8 cellular contexts compared by ENCODE assay signal in genomic region chr10:102132193-102132562, GRCh38. TPM values are rescaled to one million over a fixed set of nuclear protein-coding genes. Genes with fewer than 3 reads are reported as not detected.
DNase-seq lines count a peak whose midpoint lies in the region; ATAC-seq, FAIRE-seq and TF ChIP-seq lines count a peak whose summit lies in the region.

No MANE protein-coding gene starts in this region.

- no peaks in the 10 kb centered on the region for H3K36me3 ChIP-seq in adipocyte (ENCODE audit: control insufficient read depth, insufficient read depth, low read length, severe bottlenecking)

- H3K9me3 ChIP-seq in adipocyte (ENCODE audit: control insufficient read depth, low read length): no peaks in the 10 kb centered on the region

- FAIRE-seq in D721Med (lab: Jason Lieb, UNC): no peak

- peaks cover 29% of the 10 kb centered on the region for H3K36me3 Mint-ChIP-seq in activated CD4-positive, alpha-beta T cell treated with anti-CD3 and anti-CD28 coated beads, Interleukin-2, amount 10 ng/mL, durations not matched to agents 24 days and 14 days (ENCODE audit: low read depth)

- H3K4me1 ChIP-seq in adipocyte (ENCODE audit: control insufficient read depth, insufficient read depth, low read length): peaks cover 22% of the 10 kb centered on the region

- H3K4me3 Mint-ChIP-seq in activated CD4-positive, alpha-beta T cell treated with anti-CD3 and anti-CD28 coated beads, Interleukin-2, amount 10 ng/mL, durations not matched to agents 24 days and 14 days: peak overlapping the region; percentile 97

- peak overlapping the region; percentile 100 for H3K27ac Mint-ChIP-seq in activated CD4-positive, alpha-beta T cell treated with anti-CD3 and anti-CD28 coated beads, Interleukin-2, amount 10 ng/mL, durations not matched to agents 24 days and 14 days

- H3K27me3 ChIP-seq in adipocyte (replicated peaks; ENCODE audit: control insufficient read depth, insufficient read depth, low read length): no peaks in the 10 kb centered on the region

- peak overlapping the region; percentile 90 for H3K4me3 ChIP-seq in adipocyte (ENCODE audit: low read length)

- peaks cover 30% of the 10 kb centered on the region for H3K4me1 Mint-ChIP-seq in activated CD4-positive, alpha-beta T cell treated with anti-CD3 and anti-CD28 coated beads, Interleukin-2, amount 10 ng/mL, durations not matched to agents 24 days and 14 days

- H3K27me3 Mint-ChIP-seq in activated CD4-positive, alpha-beta T cell treated with anti-CD3 and anti-CD28 coated beads, Interleukin-2, amount 10 ng/mL, durations not matched to agents 24 days and 14 days: no peaks in the 10 kb centered on the region

- H3K27ac ChIP-seq in substantia nigra (ENCODE audit: low read depth, low read length, poor library complexity, severe bottlenecking): peak overlapping the region; percentile 21

- peak overlapping the region; percentile 98 for H3K9ac ChIP-seq in adipocyte (ENCODE audit: low read length)

- ATAC-seq in left lobe of liver (peak; percentile 1), HG03460 (IDR thresholded peaks at IDR 0.05; ENCODE audit: unreplicated experiment) (no peak), HG03039 (IDR thresholded peaks at IDR 0.05; ENCODE audit: unreplicated experiment) (no peak)

- TF ChIP-seq CTCF in D721Med (IDR thresholded peaks at IDR 0.05; ENCODE audit: insufficient read depth, missing control alignments): no peak

- no peak for DNase-seq in activated CD4-positive, alpha-beta T cell treated with anti-CD3 and anti-CD28 coated beads, Interleukin-2, amount 10 ng/mL, durations not matched to agents 24 days and 14 days
- no peak for DNase-seq in activated CD4-positive, alpha-beta T cell treated with anti-CD3 and anti-CD28 coated beads, Interleukin-2, amount 50 U/mL, for 48 hours
- DNase-seq in adipocyte (ENCODE audit: low read depth) (no peak), left lobe of liver (ENCODE audit: low spot score) (no peak), substantia nigra (lab: John Stamatoyannopoulos, UW) (no peak), D721Med (ENCODE audit: insufficient read length, low spot score) (no peak)

- intact Hi-C loops in activated CD4-positive, alpha-beta T cell treated with anti-CD3 and anti-CD28 coated beads, Interleukin-2, amount 10 ng/mL, durations not matched to agents 24 days and 14 days (cut with micrococcal nuclease): loop anchor here (1.0 to 5.0 kb wide), 9 partner anchors 13 to 370 kb away; partner anchors contain the start of genes ACTR1A, ARMH3, GBF1 and HPS6

- no peaks in the 10 kb centered on the region for H3K9me3 Mint-ChIP-seq in activated CD4-positive, alpha-beta T cell treated with anti-CD3 and anti-CD28 coated beads, Interleukin-2, amount 10 ng/mL, durations not matched to agents 24 days and 14 days

RNA-seq across cellular contexts. Expression of gene PPRC1, which starts 0.7 kb away (rescaled TPM):
- total RNA-seq in activated CD4-positive, alpha-beta T cell treated with anti-CD3 and anti-CD28 coated beads, Interleukin-2, amount 10 ng/mL, durations not matched to agents 24 days and 14 days: 111 and 113 TPM in 2 replicates
- 6.9 TPM for total RNA-seq in left lobe of liver

RNA-seq across cellular contexts. Expression of gene LDB1, which starts 12.0 kb away (rescaled TPM):
- total RNA-seq in activated CD4-positive, alpha-beta T cell treated with anti-CD3 and anti-CD28 coated beads, Interleukin-2, amount 10 ng/mL, durations not matched to agents 24 days and 14 days: 76.4 and 78.2 TPM in 2 replicates
- 15.8 TPM for total RNA-seq in left lobe of liver

RNA-seq across cellular contexts. Expression of gene NOLC1, which starts 20.0 kb away (rescaled TPM):
- 268 and 281 TPM in 2 replicates for total RNA-seq in activated CD4-positive, alpha-beta T cell treated with anti-CD3 and anti-CD28 coated beads, Interleukin-2, amount 10 ng/mL, durations not matched to agents 24 days and 14 days
- total RNA-seq in left lobe of liver: 19.3 TPM

Comparison
In these comparisons a context has a peak if more than half of its experiments do, and no peak if none do; other contexts are left out.
1. RNA of gene PPRC1, which starts 0.7 kb away (total RNA-seq): 111 to 113 TPM in activated CD4-positive, alpha-beta T cell treated with anti-CD3 and anti-CD28 coated beads, Interleukin-2, amount 10 ng/mL, durations not matched to agents 24 days and 14 days; 6.9 TPM in left lobe of liver (single experiment); every median in the first group is over 10 times any median in the second.
2. RNA of gene NOLC1, which starts 20.0 kb away (total RNA-seq): 268 to 281 TPM in activated CD4-positive, alpha-beta T cell treated with anti-CD3 and anti-CD28 coated beads, Interleukin-2, amount 10 ng/mL, durations not matched to agents 24 days and 14 days; 19.3 TPM in left lobe of liver (single experiment); every median in the first group is over 10 times any median in the second.